ENCODE assay signal across 13 cellular contexts in the genomic region with DNA sequence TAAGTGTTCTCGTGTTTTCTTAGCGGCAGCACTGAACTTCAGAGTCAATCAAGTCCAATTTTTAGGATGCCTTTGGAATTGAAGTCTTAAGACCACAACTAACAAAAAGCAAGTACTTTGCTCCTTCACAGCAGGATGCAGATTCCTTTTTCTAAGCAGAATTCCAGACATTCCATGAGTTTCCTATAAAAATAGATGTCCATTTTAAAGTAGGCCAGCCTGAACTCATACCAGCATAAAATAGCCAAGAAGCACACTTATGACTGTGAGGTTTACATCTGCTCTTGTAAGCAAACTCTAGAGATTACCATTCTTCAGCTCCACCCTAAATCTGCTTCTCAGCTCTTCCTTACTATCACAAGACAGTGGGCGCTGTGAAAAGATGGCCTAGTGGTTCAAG.
A peak's percentile ranks its signal among the peaks of the same experiment; 100 is the strongest.
DNase-seq lines count a peak whose midpoint lies in the region; ATAC-seq, FAIRE-seq and TF ChIP-seq lines count a peak whose summit lies in the region.
"Had no signal": no experiment of that assay in that cellular context is flagged by ENCODE, and none has a peak within 500 bp of the region (broad histone marks: within the 10 kb centered on the region; RNA-seq: fewer than 3 reads in every experiment).

No MANE protein-coding gene starts in this region.

- no peak overlapping the region for H3K56ac ChIP-seq in H1 (replicated peaks; ENCODE audit: insufficient read length, low read depth, low read length)
- no peak overlapping the region for H3K56ac ChIP-seq in mesendoderm (ENCODE audit: low read length)

- H3K4ac ChIP-seq in H1 (replicated peaks; ENCODE audit: insufficient read length, low read depth, low read length) (no peak overlapping the region), mesendoderm (ENCODE audit: low read depth, low read length) (no peak overlapping the region)

- H2BK20ac ChIP-seq in H1 (ENCODE audit: low read length) = peak overlapping the region; percentile 63; the same call in 1 of the 2 replicates

- H3K4me1 ChIP-seq in H1 (replicated peaks in 1 of 4; ENCODE audit: control insufficient read depth in 3 of 4, insufficient read depth in 4 of 4, low read length in 3 of 4) (peaks cover 4 to 15% (median 10%) of the 10 kb centered on the region in 4 experiments; a peak in 6 of 7 replicates), mesendoderm (ENCODE audit: control insufficient read depth, low read depth, low read length) (peaks cover 6% of the 10 kb centered on the region)
- H3K4me1 ChIP-seq: BLaER1 treated with 17β-estradiol and CSF1 and Interleukin-3, amounts not matched to agents 10 nM and 100 nM had no signal

- H3K4me2 ChIP-seq in H1 (ENCODE audit: insufficient read depth in 1 of 2, low read depth in 2 of 2, low read length in 2 of 2) (peak overlapping the region; percentile 22 to 41; a peak in 3 of 4 replicates), mesendoderm (ENCODE audit: low read length) (no peak overlapping the region)
- H3K4me2 ChIP-seq: BLaER1 treated with 17β-estradiol and CSF1 and Interleukin-3, amounts not matched to agents 10 nM and 100 nM had no signal

- POLR2A ChIA-PET in AG04450 (lab: Yijun Ruan, JAX) = no interaction called here
- POLR2A ChIA-PET in H1 (lab: Charles Lee; ENCODE audit: partially characterized antibody) = interaction anchor here (1.1 to 2.0 kb wide), 4 partner anchors 9 to 86 kb away, joined by 3 to 11 read pairs (median 6); a partner anchor contains a TSS

- 68% methylated on average over 3 of the region's 3 CpGs; no CpG with 5 or more reads in 1 of the 2 experiments for WGBS in H1 (ENCODE audit: extremely low coverage in 1 of 2, insufficient coverage in 1 of 2, insufficient read length in 1 of 2, insufficient replicate concordance in 2 of 2, low coverage in 1 of 2, low lambda C conversion rate in 2 of 2, missing lambda C conversion rate in 1 of 2), 2 experiments
- no CpG with 5 or more reads among the region's 3 CpGs for WGBS in mesendoderm (ENCODE audit: extremely low coverage, insufficient coverage, low lambda C conversion rate)

- H2AK5ac ChIP-seq in H1 (ENCODE audit: low read depth, low read length) = no peak overlapping the region
- no peak overlapping the region for H2AK5ac ChIP-seq in mesendoderm (ENCODE audit: low read length)

- DNase-seq in AG04450 (ENCODE audit: low read depth, low spot score) (peak; percentile 38), LHCN-M2 (ENCODE audit: low read depth) (peak; percentile 42), H1 (ENCODE audit: low read depth in 1 of 2, low spot score in 2 of 2) (no peak), mesendoderm (peak; percentile 78), H7 (no peak), NCI-H1436 treated with DMSO at 0.1 percent for 48 hours (lab: John Stamatoyannopoulos, UW) (no peak)
- DNase-seq in effector CD8-positive, alpha-beta T cell (lab: John Stamatoyannopoulos, UW) = no peak
- DNase-seq: hypothalamus; NCI-H146; NK-92 treated with Interleukin-12 subunit alpha and Interleukin-12 subunit beta, amount 100 ng/mL, for 24 hours; transverse colon had no signal

- H3K23ac ChIP-seq in H1 (ENCODE audit: insufficient read length) (no peak overlapping the region), mesendoderm (ENCODE audit: low read length) (no peak overlapping the region)

- H3K36me3 ChIP-seq in H1 (ENCODE audit: control insufficient read depth in 2 of 4, insufficient read depth in 4 of 4, low read length in 3 of 4) (no peaks in the 10 kb centered on the region), mesendoderm (ENCODE audit: control insufficient read depth, insufficient read depth, low read length) (no peaks in the 10 kb centered on the region), H7 (replicated peaks; ENCODE audit: control insufficient read depth, insufficient read depth, low read length) (no peaks in the 10 kb centered on the region)
- H3K36me3 ChIP-seq: BLaER1 treated with 17β-estradiol and CSF1 and Interleukin-3, amounts not matched to agents 10 nM and 100 nM; transverse colon had no signal

- H2BK5ac ChIP-seq in H1 (ENCODE audit: low read depth, low read length) (peak overlapping the region; percentile 82), mesendoderm (ENCODE audit: low read length) (no peak overlapping the region)

- TF ChIP-seq CTCF in AG04450 (IDR thresholded peaks at IDR 0.05; ENCODE audit: low read depth, low read length) (no peak), H1 (IDR thresholded peaks at IDR 0.05; ENCODE audit: control extremely low read depth in 1 of 3, insufficient read depth in 1 of 3, low read depth in 1 of 3, low read length in 3 of 3) (no peak)

- no peak for ATAC-seq in esophagus mucosa

- no peaks in the 10 kb centered on the region for H4K20me1 ChIP-seq in H1 (replicated peaks in 1 of 2; ENCODE audit: control insufficient read depth in 1 of 2, insufficient read depth in 2 of 2, low read length in 2 of 2)
- H4K20me1 ChIP-seq: BLaER1 treated with 17β-estradiol and CSF1 and Interleukin-3, amounts not matched to agents 10 nM and 100 nM had no signal

- CTCF ChIA-PET in AG04450 (lab: Charles Lee) (interaction anchor here (0.9 kb wide), 1 partner anchor 90 kb away, joined by 3 read pairs; no protein-coding TSS in a partner anchor), H1 (lab: Charles Lee; ENCODE audit: partially characterized antibody) (interaction anchor here (1.2 to 1.3 kb wide), 3 partner anchors 9 to 92 kb away, joined by 3 to 4 read pairs (median 3); no protein-coding TSS in a partner anchor)

- H2BK120ac ChIP-seq in H1 (replicated peaks; ENCODE audit: low read depth, low read length) (no peak overlapping the region), mesendoderm (ENCODE audit: low read depth, low read length) (peak overlapping the region; percentile 38)

- TF ChIP-seq RAD21 in H1 (IDR thresholded peaks at IDR 0.05 in 1 of 2, conservative IDR thresholded peaks at IDR 0.05 in 1 of 2; ENCODE audit: low read depth in 2 of 2, low read length in 2 of 2) = no peak

- H3K14ac ChIP-seq in H1 (ENCODE audit: insufficient read length) = no peak overlapping the region

- H3K79me2 ChIP-seq in H1 (ENCODE audit: control insufficient read depth in 1 of 2, insufficient read depth in 2 of 2, low read length in 2 of 2) (no peaks in the 10 kb centered on the region), mesendoderm (ENCODE audit: control insufficient read depth, insufficient read depth, low read length) (no peaks in the 10 kb centered on the region)

- H3K4me3 ChIP-seq in AG04450 (ENCODE audit: low read depth, low read length) (no peak overlapping the region), H1 (ENCODE audit: extremely low read depth in 1 of 4, insufficient read depth in 2 of 4, low read depth in 3 of 4, low read length in 4 of 4) (peak overlapping the region in 1 of 4 experiments; percentile 23; a peak in 1 of 8 replicates), mesendoderm (ENCODE audit: low read length) (no peak overlapping the region), H7 (ENCODE audit: insufficient read depth, low read depth, low read length) (no peak overlapping the region)
- H3K4me3 ChIP-seq: BLaER1 treated with 17β-estradiol and CSF1 and Interleukin-3, amounts not matched to agents 10 nM and 100 nM; transverse colon had no signal

- H3K9ac ChIP-seq in H1 (replicated peaks in 1 of 4; ENCODE audit: extremely low read depth in 1 of 4, low read depth in 3 of 4, low read length in 3 of 4) = no peak overlapping the region
- H3K9ac ChIP-seq in mesendoderm (ENCODE audit: low read length) = no peak overlapping the region
- H3K9ac ChIP-seq: BLaER1 treated with 17β-estradiol and CSF1 and Interleukin-3, amounts not matched to agents 10 nM and 100 nM had no signal

- H4K5ac ChIP-seq in H1 (ENCODE audit: insufficient read length, low read depth, low read length) (no peak overlapping the region), mesendoderm (ENCODE audit: low read length) (no peak overlapping the region)

- H2BK15ac ChIP-seq in H1 (ENCODE audit: low read length) = no peak overlapping the region
- H2BK15ac ChIP-seq in mesendoderm (replicated peaks; ENCODE audit: low read depth) = no peak overlapping the region

- no peak for TF ChIP-seq EP300 in H1 (IDR thresholded peaks at IDR 0.05; ENCODE audit: borderline replicate concordance in 1 of 2, low read depth in 2 of 2, low read length in 2 of 2)

- H3K23me2 ChIP-seq in H1 (ENCODE audit: low read depth, low read length) = no peaks in the 10 kb centered on the region

- 0 out of 2 replicates have a peak overlapping the region, but pooled peaks have one; percentile 20 for H2AFZ ChIP-seq in H1 (ENCODE audit: low read length)

- H3K18ac ChIP-seq in H1 (ENCODE audit: extremely low read depth, low read length) (peak overlapping the region; percentile 11; the same call in 1 of the 2 replicates), mesendoderm (ENCODE audit: low read length) (peak overlapping the region; percentile 56)

- no peak overlapping the region for H4K91ac ChIP-seq in H1 (replicated peaks; ENCODE audit: insufficient read length, low read length)

- H3K9me3 ChIP-seq in AG04450 (ENCODE audit: control insufficient read depth, insufficient read depth, low read length) = no peaks in the 10 kb centered on the region
- H3K9me3 ChIP-seq in H1 (ENCODE audit: insufficient read depth in 2 of 2, low read depth in 1 of 2, low read length in 1 of 2) = no peaks in the 10 kb centered on the region
- H3K9me3 ChIP-seq: BLaER1 treated with 17β-estradiol and CSF1 and Interleukin-3, amounts not matched to agents 10 nM and 100 nM; transverse colon had no signal

- H3K27me3 ChIP-seq in AG04450 (ENCODE audit: control insufficient read depth, insufficient read depth, low read length) = no peaks in the 10 kb centered on the region
- no peaks in the 10 kb centered on the region for H3K27me3 ChIP-seq in H1 (replicated peaks in 1 of 4; ENCODE audit: control insufficient read depth in 3 of 4, extremely low read depth in 1 of 4, insufficient read depth in 3 of 4, low read length in 3 of 4)
- H3K27me3 ChIP-seq in mesendoderm (ENCODE audit: insufficient read depth, low read length, poor library complexity) = no peaks in the 10 kb centered on the region
- no peaks in the 10 kb centered on the region for H3K27me3 ChIP-seq in H7 (ENCODE audit: control insufficient read depth, insufficient read depth, low read length)
- H3K27me3 ChIP-seq: BLaER1 treated with 17β-estradiol and CSF1 and Interleukin-3, amounts not matched to agents 10 nM and 100 nM; transverse colon had no signal

- H3K79me1 ChIP-seq in H1 (ENCODE audit: low read depth, low read length) (no peaks in the 10 kb centered on the region), mesendoderm (ENCODE audit: low read length) (no peaks in the 10 kb centered on the region)

- TF ChIP-seq POLR2A in H1 (IDR thresholded peaks at IDR 0.05; ENCODE audit: control extremely low read depth in 1 of 2, low read depth in 2 of 2, low read length in 2 of 2) = no peak

- H3K27ac ChIP-seq in AG04450 (ENCODE audit: low read depth, low read length) = no peak overlapping the region
- no peak overlapping the region for H3K27ac ChIP-seq in H1 (ENCODE audit: low read depth, low read length)
- no peak overlapping the region for H3K27ac ChIP-seq in mesendoderm (ENCODE audit: low read depth, low read length)
- H3K27ac ChIP-seq: BLaER1 treated with 17β-estradiol and CSF1 and Interleukin-3, amounts not matched to agents 10 nM and 100 nM had no signal

- H4K8ac ChIP-seq in H1 (ENCODE audit: extremely low read depth, insufficient read depth, low read length) = no peak overlapping the region
- no peak overlapping the region for H4K8ac ChIP-seq in mesendoderm (ENCODE audit: low read depth, low read length)

- no peak overlapping the region; the same call in 1 of the 2 replicates for H2BK12ac ChIP-seq in H1 (ENCODE audit: low read depth, low read length)

- peak; percentile 86 for FAIRE-seq in H1 (lab: Jason Lieb, UNC)

Comparison
In these comparisons a context has a peak if more than half of its experiments do, and no peak if none do; other contexts are left out.
1. DNase-seq: peak in AG04450 (single experiment), LHCN-M2 (single experiment) and mesendoderm (single experiment); none in H1 (0 of 2), effector CD8-positive, alpha-beta T cell (single experiment), H7 (single experiment) and NCI-H1436 treated with DMSO at 0.1 percent for 48 hours (single experiment).